Comparison of ENCODE assay signal across 20 cellular contexts in the genomic region with DNA sequence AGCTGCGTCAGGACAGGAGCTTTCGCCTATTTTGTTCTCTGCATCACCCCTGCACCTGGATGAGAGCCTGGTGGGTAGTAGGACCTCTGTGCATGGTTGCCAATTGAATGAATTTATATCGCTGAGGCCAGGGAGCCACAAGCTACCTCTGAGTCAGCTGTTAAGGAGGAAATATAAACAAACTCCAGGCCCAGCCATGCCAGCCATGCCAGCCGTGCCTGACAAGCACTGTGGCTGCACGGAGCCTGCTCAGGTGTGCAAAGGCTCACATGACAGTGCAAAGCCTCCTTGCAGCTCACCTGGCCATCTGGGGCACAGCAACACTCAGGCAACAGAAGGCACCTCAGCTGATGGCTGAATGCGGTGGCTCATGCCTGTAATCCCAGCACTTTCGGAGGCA. TPM values are rescaled to one million over a fixed set of nuclear protein-coding genes. Genes with fewer than 3 reads are reported as not detected.
DNase-seq lines count a peak whose midpoint lies in the region; ATAC-seq and TF ChIP-seq lines count a peak whose summit lies in the region.
"Had no signal": no experiment of that assay in that cellular context is flagged by ENCODE, and none has a peak within 500 bp of the region (broad histone marks: within the 10 kb centered on the region; RNA-seq: fewer than 3 reads in every experiment).

No MANE protein-coding gene starts in this region.

- DNase-seq in Caki2 (ENCODE audit: low read depth) (peak; percentile 50), HL-60 (ENCODE audit: low read depth in 1 of 2, low spot score in 1 of 2) (no peak), mucosa of descending colon (peak in 2 of 3 donors; percentile 18 to 40), NCI-H1105 (lab: John Stamatoyannopoulos, UW) (no peak), hippocampal formation (lab: John Stamatoyannopoulos, UW) (no peak)
- no peak for DNase-seq in stimulated activated naive CD4-positive, alpha-beta T cell (lab: John Stamatoyannopoulos, UW)
- DNase-seq: DMS79; effector memory CD4-positive, alpha-beta T cell; HCEC 1CT; mesendoderm; NCI-H1417 treated with DMSO at 0.1 percent for 48 hours; NCI-H2227 treated with DMSO at 0.1 percent for 48 hours; stimulated activated naive CD4-positive, alpha-beta T cell treated with Interleukin-2 at 50 U/mL for 16 hours; WERI-Rb-1 had no signal

- no peaks in the 10 kb centered on the region for H3K36me3 ChIP-seq in mucosa of descending colon (ENCODE audit: low read depth)
- H3K36me3 ChIP-seq: WERI-Rb-1 had no signal

- intact Hi-C loops in mucosa of descending colon (cut with DNase I, micrococcal nuclease), result no loop called here

- in situ Hi-C loops in Caki2 (cut with HindIII; ENCODE audit: low pct_unique_long_range_greater_than_20kb, low sequenced_read_pairs), result no loop called here

- peaks cover 9% of the 10 kb centered on the region for H3K4me1 ChIP-seq in mucosa of descending colon (ENCODE audit: low read depth)

- H3K9me3 ChIP-seq in mucosa of descending colon, result no peaks in the 10 kb centered on the region

- ATAC-seq in mucosa of descending colon, result no peak
- no peak for ATAC-seq in GM19452 (IDR thresholded peaks at IDR 0.05; ENCODE audit: unreplicated experiment)

- TF ChIP-seq CTCF in HL-60 (IDR thresholded peaks at IDR 0.05; ENCODE audit: insufficient read depth, low read length) (no peak), VCaP (conservative IDR thresholded peaks at IDR 0.05) (no peak), mucosa of descending colon (IDR thresholded peaks at IDR 0.05) (no peak)

- peak overlapping the region; percentile 32 for H3K27ac ChIP-seq in HL-60 (replicated peaks)
- peak overlapping the region; percentile 45 for H3K27ac ChIP-seq in VCaP
- H3K27ac ChIP-seq: WERI-Rb-1 had no signal

- H3K4me3 ChIP-seq in HL-60 (replicated peaks; ENCODE audit: insufficient read depth, low read length) (no peak overlapping the region), mucosa of descending colon (no peak overlapping the region)

- no peaks in the 10 kb centered on the region for H3K27me3 ChIP-seq in HL-60 (ENCODE audit: insufficient read depth, poor library complexity, severe bottlenecking)

RNA-seq across cellular contexts. Expression of a gene that starts 33.7 kb away (rescaled TPM):
- total RNA-seq in Caki2 (2014; rRNA removed; shearing (Covaris generic); ENCODE audit: low replicate concordance), result not detected in 2 replicates
- not detected for total RNA-seq in mucosa of descending colon
- total RNA-seq: B cell, fibroblast of villous mesenchyme, skeletal muscle tissue, urinary bladder had no signal

Comparison
In these comparisons a context has a peak if more than half of its experiments do, and no peak if none do; other contexts are left out.
1. DNase-seq: peak in Caki2 (single experiment) and mucosa of descending colon (2 of 3); none in HL-60 (0 of 2), NCI-H1105 (single experiment), stimulated activated naive CD4-positive, alpha-beta T cell (0 of 6) and hippocampal formation (0 of 2).